ENCODE assay signal across 34 cellular contexts in genomic region chr17:39889200-39889599, GRCh38. TPM values are rescaled to one million over a fixed set of nuclear protein-coding genes. Genes with fewer than 3 reads are reported as not detected.
"Had no signal": no experiment of that assay in that cellular context is flagged by ENCODE, and none has a peak within 500 bp of the region (broad histone marks: within the 10 kb centered on the region; RNA-seq: fewer than 3 reads in every experiment).

No MANE protein-coding gene starts in this region.

- H3K27ac ChIP-seq: ascending aorta, cardiac muscle cell, WERI-Rb-1 had no signal

- FAIRE-seq: bronchial epithelial cell, TTC549 had no signal

- H3K36me3 ChIP-seq: ascending aorta, cardiac muscle cell, WERI-Rb-1 had no signal

- H3K4me1 ChIP-seq: ascending aorta had no signal

- H3K4me3 ChIP-seq: ascending aorta, cardiac muscle cell had no signal

- DNase-seq: activated CD4-positive, alpha-beta memory T cell treated with anti-CD3 and anti-CD28 coated beads, Interleukin-2, amount 10 ng/mL, durations not matched to agents 7 days and 5 days; activated CD4-positive, alpha-beta T cell treated with anti-CD3 and anti-CD28 coated beads for 1 hour; activated CD4-positive, alpha-beta T cell treated with anti-CD3 and anti-CD28 coated beads for 36 hours; activated CD4-positive, alpha-beta T cell treated with anti-CD3 and anti-CD28 coated beads for 48 hours; activated CD4-positive, alpha-beta T cell treated with anti-CD3 and anti-CD28 coated beads, Interleukin-2, amount 10 ng/mL, durations not matched to agents 7 days and 5 days; activated CD4-positive, alpha-beta T cell treated with anti-CD3 and anti-CD28 coated beads, Interleukin-2, amount 50 U/mL, for 48 hours; activated CD4-positive, CD25-positive, alpha-beta regulatory T cell; activated CD8-positive, alpha-beta memory T cell treated with anti-CD3 and anti-CD28 coated beads for 24 hours; activated CD8-positive, alpha-beta memory T cell treated with anti-CD3 and anti-CD28 coated beads, Interleukin-2, amount 50 U/mL, for 48 hours; activated CD8-positive, alpha-beta T cell treated with anti-CD3 and anti-CD28 coated beads, Interleukin-2, amount 10 ng/mL, durations not matched to agents 7 days and 5 days; activated effector memory CD4-positive, alpha-beta T cell treated with Interleukin-2 at 50 U/mL for 16 hours; activated gamma-delta T cell; activated naive CD4-positive, alpha-beta T cell treated with anti-CD3 and anti-CD28 coated beads, Interleukin-2, amount 10 ng/mL, durations not matched to agents 7 days and 5 days; activated naive CD4-positive, alpha-beta T cell treated with Interleukin-2 at 50 U/mL for 16 hours; activated naive CD8-positive, alpha-beta T cell treated with anti-CD3 and anti-CD28 coated beads, Interleukin-2, amount 10 ng/mL, durations not matched to agents 7 days and 5 days; activated naive CD8-positive, alpha-beta T cell treated with anti-CD3 and anti-CD28 coated beads, Interleukin-2, amount 50 U/mL, for 24 hours; activated T-cell treated with anti-CD3 and anti-CD28 coated beads, Interleukin-2, amount 50 U/mL, for 24 hours; amygdala; anterior cingulate cortex; caudate nucleus; cerebellar nuclear complex; T-helper 1 cell; T-helper 2 cell; T-helper 9 cell; WERI-Rb-1 had no signal

- H3K9me3 ChIP-seq: ascending aorta had no signal

- H3K27me3 ChIP-seq: ascending aorta had no signal

- ATAC-seq: activated CD4-positive, alpha-beta T cell treated with anti-CD3 and anti-CD28 coated beads for 36 hours; activated CD4-positive, CD25-positive, alpha-beta regulatory T cell treated with anti-CD3 and anti-CD28 coated beads, Interleukin-2, amount 50 U/mL, for 24 hours; activated CD8-positive, alpha-beta memory T cell treated with anti-CD3 and anti-CD28 coated beads, Interleukin-2, amount 10 ng/mL, durations not matched to agents 7 days and 5 days; activated CD8-positive, alpha-beta T cell treated with anti-CD3 and anti-CD28 coated beads, Interleukin-2, amount 10 ng/mL, durations not matched to agents 7 days and 5 days; activated naive CD8-positive, alpha-beta T cell treated with anti-CD3 and anti-CD28 coated beads, Interleukin-2, amount 50 U/mL, for 24 hours; WTC11 had no signal

RNA-seq across cellular contexts. Expression of gene ZPBP2, which starts 21.2 kb away (rescaled TPM):
- total RNA-seq: activated CD4-positive, alpha-beta memory T cell treated with anti-CD3 and anti-CD28 coated beads, Interleukin-2, amount 10 ng/mL, durations not matched to agents 7 days and 5 days; activated CD4-positive, alpha-beta T cell treated with anti-CD3 and anti-CD28 coated beads, Interleukin-2, amount 10 ng/mL, durations not matched to agents 7 days and 5 days; activated CD8-positive, alpha-beta T cell treated with anti-CD3 and anti-CD28 coated beads, Interleukin-2, amount 10 ng/mL, durations not matched to agents 7 days and 5 days; activated T-helper 2 cell treated with anti-CD3 and anti-CD28 coated beads, Interferon-gamma antibody, Interleukin-2, Interleukin-4, amounts not matched to agents 10 μg/mL and 5 μg/mL and 100 μg/mL, durations not matched to agents 14 hours and 24 hours and 36 hours; ascending aorta; bronchial epithelial cell; cardiac muscle cell; WTC11 had no signal
- polyA plus RNA-seq: adipose tissue, cardiac muscle cell had no signal

RNA-seq across cellular contexts. Expression of gene IKZF3, which starts 25.1 kb away (rescaled TPM):
- total RNA-seq: bronchial epithelial cell, cardiac muscle cell had no signal
- polyA plus RNA-seq: cardiac muscle cell had no signal

RNA-seq across cellular contexts. Expression of gene LRRC3C, which starts 38.3 kb away (rescaled TPM):
- total RNA-seq: activated CD4-positive, alpha-beta memory T cell treated with anti-CD3 and anti-CD28 coated beads, Interleukin-2, amount 10 ng/mL, durations not matched to agents 7 days and 5 days; activated CD4-positive, alpha-beta T cell treated with anti-CD3 and anti-CD28 coated beads for 36 hours; activated CD4-positive, alpha-beta T cell treated with anti-CD3 and anti-CD28 coated beads, Interleukin-2, amount 10 ng/mL, durations not matched to agents 7 days and 5 days; activated CD8-positive, alpha-beta memory T cell treated with anti-CD3 and anti-CD28 coated beads, Interleukin-2, amount 10 ng/mL, durations not matched to agents 7 days and 5 days; activated CD8-positive, alpha-beta T cell treated with anti-CD3 and anti-CD28 coated beads, Interleukin-2, amount 10 ng/mL, durations not matched to agents 7 days and 5 days; activated naive CD8-positive, alpha-beta T cell treated with anti-CD3 and anti-CD28 coated beads, Interleukin-2, amount 10 ng/mL, durations not matched to agents 7 days and 5 days; activated T-helper 2 cell treated with anti-CD3 and anti-CD28 coated beads, Interferon-gamma antibody, Interleukin-2, Interleukin-4, amounts not matched to agents 10 μg/mL and 5 μg/mL and 100 μg/mL, durations not matched to agents 14 hours and 24 hours and 36 hours; ascending aorta; bronchial epithelial cell; cardiac muscle cell; WTC11 had no signal
- polyA plus RNA-seq: adipose tissue, cardiac muscle cell had no signal
